In genomic region chr10:100566561-100566960, GRCh38 we compare ENCODE assay signal across 23 cellular contexts.
"Had no signal": no experiment of that assay in that cellular context is flagged by ENCODE, and none has a peak within 500 bp of the region (broad histone marks: within the 10 kb centered on the region; RNA-seq: fewer than 3 reads in every experiment).

No MANE protein-coding gene starts in this region.

- H3K27ac Mint-ChIP-seq: effector memory CD8-positive, alpha-beta T cell; naive thymus-derived CD8-positive, alpha-beta T cell; progenitor cell of endocrine pancreas; stimulated activated memory B cell treated with anti-CD40 and anti-IgM and Interleukin-4, amounts not matched to agents 10 μg/mL and 1 μg/mL and 100 μg/mL, for 72 hours had no signal

- DNase-seq: dermis blood vessel endothelial cell; effector memory CD8-positive, alpha-beta T cell; gastrocnemius medialis; kidney; left lung; mesendoderm; nephron progenitor cell; occipital lobe; right lobe of liver; small intestine; stimulated activated CD4-positive, alpha-beta T cell treated with anti-CD3 and anti-CD28 coated beads, Interleukin-2, amount 100 ng/mL, for 24 hours; stimulated activated CD4-positive, alpha-beta T cell treated with anti-CD3 and anti-CD28 coated beads, Interleukin-4, amount 100 ng/mL, for 4 hours; stimulated activated naive CD8-positive, alpha-beta T cell treated with anti-CD3 and anti-CD28 coated beads, Interleukin-15, Interleukin-2, amounts not matched to agents 100 U/mL and 50 U/mL, for 24 hours; substantia nigra; tibial artery; upper lobe of left lung had no signal

- H3K79me2 ChIP-seq: parathyroid adenoma had no signal

- H3K36me3 Mint-ChIP-seq: stimulated activated memory B cell treated with anti-CD40 and anti-IgM and Interleukin-4, amounts not matched to agents 10 μg/mL and 1 μg/mL and 100 μg/mL, for 72 hours had no signal

- H2AFZ ChIP-seq: parathyroid adenoma had no signal

- H3K27me3 ChIP-seq: right lobe of liver, testis had no signal

- H3K9me3 ChIP-seq: gastrocnemius medialis, left lung, right lobe of liver, testis, tibial artery, upper lobe of left lung had no signal

- H3K9ac ChIP-seq: parathyroid adenoma had no signal

- ATAC-seq: effector memory CD8-positive, alpha-beta T cell; gastrocnemius medialis; left lung; naive thymus-derived CD8-positive, alpha-beta T cell; right lobe of liver; stimulated activated memory B cell treated with anti-CD40 and anti-IgM and Interleukin-4, amounts not matched to agents 10 μg/mL and 1 μg/mL and 100 μg/mL, for 72 hours; stimulated activated naive CD8-positive, alpha-beta T cell treated with anti-CD3 and anti-CD28 coated beads, Interleukin-15, Interleukin-2, amounts not matched to agents 100 U/mL and 50 U/mL, for 24 hours had no signal

- H3K36me3 ChIP-seq: gastrocnemius medialis, left lung, right lobe of liver, tibial artery, upper lobe of left lung had no signal

- H3K4me3 Mint-ChIP-seq: effector memory CD8-positive, alpha-beta T cell; naive thymus-derived CD8-positive, alpha-beta T cell; nephron progenitor cell; stimulated activated memory B cell treated with anti-CD40 and anti-IgM and Interleukin-4, amounts not matched to agents 10 μg/mL and 1 μg/mL and 100 μg/mL, for 72 hours had no signal

- H3K4me1 ChIP-seq: parathyroid adenoma had no signal

- H3K27ac ChIP-seq: coronary artery, gastrocnemius medialis, left lung, parathyroid adenoma, right lobe of liver, testis, tibial artery, upper lobe of left lung had no signal

- FAIRE-seq: kidney, small intestine, urothelium cell line had no signal

- H3K4me3 ChIP-seq: coronary artery, gastrocnemius medialis, left lung, right lobe of liver, testis, tibial artery, upper lobe of left lung had no signal

- H3K9me3 Mint-ChIP-seq: effector memory CD8-positive, alpha-beta T cell; naive thymus-derived CD8-positive, alpha-beta T cell; nephron progenitor cell; stimulated activated memory B cell treated with anti-CD40 and anti-IgM and Interleukin-4, amounts not matched to agents 10 μg/mL and 1 μg/mL and 100 μg/mL, for 72 hours had no signal
